In genomic region chr1:115160728-115161127, GRCh38 we compare ENCODE assay signal across 26 cellular contexts.
"Had no signal": no experiment of that assay in that cellular context is flagged by ENCODE, and none has a peak within 500 bp of the region (broad histone marks: within the 10 kb centered on the region; RNA-seq: fewer than 3 reads in every experiment).

No MANE protein-coding gene starts in this region.

- H3K36me3 ChIP-seq: ascending aorta, Peyer's patch, SJSA1 had no signal

- H3K9me3 Mint-ChIP-seq: activated CD4-positive, alpha-beta memory T cell treated with anti-CD3 and anti-CD28 coated beads, Interleukin-2, amount 10 ng/mL, durations not matched to agents 7 days and 5 days; activated naive CD8-positive, alpha-beta T cell treated with anti-CD3 and anti-CD28 coated beads, Interleukin-2, amount 10 ng/mL, durations not matched to agents 7 days and 5 days; activated T-helper 17 cell treated with anti-CD3 and anti-CD28 coated beads, Interleukin-2, amount 50 U/mL, for 72 hours; brain had no signal

- H3K27me3 ChIP-seq: ascending aorta, Peyer's patch, SJSA1 had no signal

- H3K36me3 Mint-ChIP-seq: activated naive CD8-positive, alpha-beta T cell treated with anti-CD3 and anti-CD28 coated beads, Interleukin-2, amount 10 ng/mL, durations not matched to agents 7 days and 5 days; brain had no signal

- H3K27ac Mint-ChIP-seq: activated CD4-positive, alpha-beta memory T cell treated with anti-CD3 and anti-CD28 coated beads, Interleukin-2, amount 10 ng/mL, durations not matched to agents 7 days and 5 days; activated naive CD8-positive, alpha-beta T cell treated with anti-CD3 and anti-CD28 coated beads, Interleukin-2, amount 10 ng/mL, durations not matched to agents 7 days and 5 days; activated T-helper 17 cell treated with anti-CD3 and anti-CD28 coated beads, Interleukin-2, amount 50 U/mL, for 72 hours; brain; T-helper 17 cell had no signal

- DNase-seq: activated CD4-positive, alpha-beta memory T cell treated with anti-CD3 and anti-CD28 coated beads, Interleukin-2, amount 10 ng/mL, durations not matched to agents 7 days and 5 days; activated CD4-positive, alpha-beta T cell treated with anti-CD3 and anti-CD28 coated beads, Interleukin-2, amount 50 U/mL, for 1 hour; activated CD4-positive, CD25-positive, alpha-beta regulatory T cell; activated naive CD4-positive, alpha-beta T cell treated with anti-CD3 and anti-CD28 coated beads, Interleukin-2, amount 50 U/mL, for 16 hours; activated naive CD8-positive, alpha-beta T cell treated with anti-CD3 and anti-CD28 coated beads, Interleukin-2, amount 10 ng/mL, durations not matched to agents 7 days and 5 days; activated T-cell treated with anti-CD3 and anti-CD28 coated beads for 4 hours; activated T-cell treated with anti-CD3 and anti-CD28 coated beads, Interleukin-2, amount 50 U/mL, for 48 hours; amniotic stem cell; cerebellar nuclear complex; MM.1S; NCI-H1105; NCI-H1436; NCI-H187; NCI-H2081; NCI-H446; Peyer's patch; Right ventricle myocardium superior; T-helper 17 cell; T-helper 9 cell had no signal

- ATAC-seq: activated T-helper 17 cell treated with anti-CD3 and anti-CD28 coated beads, Interleukin-2, amount 50 U/mL, for 72 hours; T-helper 17 cell had no signal

- H3K4me3 Mint-ChIP-seq: activated CD4-positive, alpha-beta memory T cell treated with anti-CD3 and anti-CD28 coated beads, Interleukin-2, amount 10 ng/mL, durations not matched to agents 7 days and 5 days; activated naive CD8-positive, alpha-beta T cell treated with anti-CD3 and anti-CD28 coated beads, Interleukin-2, amount 10 ng/mL, durations not matched to agents 7 days and 5 days; activated T-helper 17 cell treated with anti-CD3 and anti-CD28 coated beads, Interleukin-2, amount 50 U/mL, for 72 hours; brain; T-helper 17 cell had no signal

- H3K4me1 ChIP-seq: Peyer's patch had no signal

- FAIRE-seq: TTC549 had no signal

- H3K4me3 ChIP-seq: ascending aorta, Peyer's patch, SJSA1 had no signal

- H3K9me3 ChIP-seq: ascending aorta, Peyer's patch, SJSA1 had no signal

- H3K27ac ChIP-seq: ascending aorta, Peyer's patch, RWPE1, SJSA1, VCaP had no signal

- H3K4me1 Mint-ChIP-seq: activated naive CD8-positive, alpha-beta T cell treated with anti-CD3 and anti-CD28 coated beads, Interleukin-2, amount 10 ng/mL, durations not matched to agents 7 days and 5 days; activated T-helper 17 cell treated with anti-CD3 and anti-CD28 coated beads, Interleukin-2, amount 50 U/mL, for 72 hours; brain; T-helper 17 cell had no signal

- H3K27me3 Mint-ChIP-seq: brain had no signal
